In genomic region chr12:89679631-89680030, GRCh38 we compare ENCODE assay signal across 18 cellular contexts.
"Had no signal": no experiment of that assay in that cellular context is flagged by ENCODE, and none has a peak within 500 bp of the region (broad histone marks: within the 10 kb centered on the region; RNA-seq: fewer than 3 reads in every experiment).

No MANE protein-coding gene starts in this region.

- H3K4me3 Mint-ChIP-seq: activated CD4-positive, alpha-beta T cell treated with anti-CD3 and anti-CD28 coated beads, Interleukin-2, amount 10 ng/mL, durations not matched to agents 24 days and 14 days; activated CD8-positive, alpha-beta T cell treated with anti-CD3 and anti-CD28 coated beads, Interleukin-2, amount 10 ng/mL, durations not matched to agents 7 days and 5 days; activated naive CD4-positive, alpha-beta T cell treated with anti-CD3 and anti-CD28 coated beads, Interleukin-2, amount 10 ng/mL, durations not matched to agents 7 days and 5 days; activated T-cell treated with anti-CD3 and anti-CD28 coated beads, Interleukin-2, amount 50 U/mL, for 4 hours; natural killer cell treated with Interleukin-12 subunit alpha and Interleukin-12 subunit beta and Interleukin-15 and Interleukin-18, amount 100 ng/mL, for 72 hours had no signal

- H3K36me3 ChIP-seq: adrenal gland, lower lobe of right lung, tibial artery had no signal

- H3K4me1 ChIP-seq: adrenal gland, lower lobe of right lung had no signal

- DNase-seq: activated CD4-positive, alpha-beta T cell treated with anti-CD3 and anti-CD28 coated beads, Interleukin-2, amount 10 ng/mL, durations not matched to agents 24 days and 14 days; activated CD8-positive, alpha-beta memory T cell treated with anti-CD3 and anti-CD28 coated beads, Interleukin-2, amount 50 U/mL, for 4 hours; activated CD8-positive, alpha-beta T cell treated with anti-CD3 and anti-CD28 coated beads, Interleukin-2, amount 10 ng/mL, durations not matched to agents 7 days and 5 days; activated naive CD4-positive, alpha-beta T cell treated with anti-CD3 and anti-CD28 coated beads, Interleukin-2, amount 10 ng/mL, durations not matched to agents 7 days and 5 days; activated T-cell treated with anti-CD3 and anti-CD28 coated beads, Interleukin-2, amount 50 U/mL, for 4 hours; adrenal gland; cerebellar nuclear complex; effector CD8-positive, alpha-beta T cell; foreskin fibroblast; hippocampal formation; islet precursor cell; lower lobe of right lung; stimulated activated CD4-positive, alpha-beta T cell treated with anti-CD3 and anti-CD28 coated beads, Interleukin-2, amount 100 ng/mL, for 24 hours; stimulated activated naive CD8-positive, alpha-beta T cell treated with anti-CD3 and anti-CD28 coated beads, Interleukin-15, Interleukin-2, amounts not matched to agents 100 U/mL and 50 U/mL, for 24 hours; substantia nigra; T-helper 9 cell; tibial artery had no signal

- H3K27ac ChIP-seq: adrenal gland, lower lobe of right lung, tibial artery had no signal

- H3K9me3 Mint-ChIP-seq: natural killer cell treated with Interleukin-12 subunit alpha and Interleukin-12 subunit beta and Interleukin-15 and Interleukin-18, amount 100 ng/mL, for 72 hours had no signal

- H3K4me1 Mint-ChIP-seq: activated naive CD4-positive, alpha-beta T cell treated with anti-CD3 and anti-CD28 coated beads, Interleukin-2, amount 10 ng/mL, durations not matched to agents 7 days and 5 days had no signal

- H3K27ac Mint-ChIP-seq: activated CD4-positive, alpha-beta T cell treated with anti-CD3 and anti-CD28 coated beads, Interleukin-2, amount 10 ng/mL, durations not matched to agents 24 days and 14 days; activated CD8-positive, alpha-beta T cell treated with anti-CD3 and anti-CD28 coated beads, Interleukin-2, amount 10 ng/mL, durations not matched to agents 7 days and 5 days; activated naive CD4-positive, alpha-beta T cell treated with anti-CD3 and anti-CD28 coated beads, Interleukin-2, amount 10 ng/mL, durations not matched to agents 7 days and 5 days; natural killer cell treated with Interleukin-12 subunit alpha and Interleukin-12 subunit beta and Interleukin-15 and Interleukin-18, amount 100 ng/mL, for 72 hours had no signal

- H3K27me3 ChIP-seq: adrenal gland, tibial artery had no signal

- H3K4me3 ChIP-seq: adrenal gland, lower lobe of right lung, tibial artery had no signal

- H3K27me3 Mint-ChIP-seq: activated CD4-positive, alpha-beta T cell treated with anti-CD3 and anti-CD28 coated beads, Interleukin-2, amount 10 ng/mL, durations not matched to agents 24 days and 14 days; activated naive CD4-positive, alpha-beta T cell treated with anti-CD3 and anti-CD28 coated beads, Interleukin-2, amount 10 ng/mL, durations not matched to agents 7 days and 5 days; natural killer cell treated with Interleukin-12 subunit alpha and Interleukin-12 subunit beta and Interleukin-15 and Interleukin-18, amount 100 ng/mL, for 72 hours had no signal
